Comparison of ENCODE assay signal across 17 cellular contexts in genomic region chr6:25057121-25057520, GRCh38.
DNase-seq lines count a peak whose midpoint lies in the region; ATAC-seq and TF ChIP-seq lines count a peak whose summit lies in the region.
"Had no signal": no experiment of that assay in that cellular context is flagged by ENCODE, and none has a peak within 500 bp of the region (broad histone marks: within the 10 kb centered on the region; RNA-seq: fewer than 3 reads in every experiment).

No MANE protein-coding gene starts in this region.

- peaks cover 1% of the 10 kb centered on the region for H3K9me3 ChIP-seq in aorta (ENCODE audit: control insufficient read depth, low read length)

- no peaks in the 10 kb centered on the region for H3K27me3 Mint-ChIP-seq in activated CD4-positive, alpha-beta T cell treated with anti-CD3 and anti-CD28 coated beads for 36 hours
- H3K27me3 Mint-ChIP-seq in activated B cell treated with CpG ODN at 0.5 μM for 24 hours, result no peaks in the 10 kb centered on the region
- no peaks in the 10 kb centered on the region for H3K27me3 Mint-ChIP-seq in memory B cell
- H3K27me3 Mint-ChIP-seq: activated naive CD4-positive, alpha-beta T cell treated with anti-CD3 and anti-CD28 coated beads, Interleukin-2, amount 50 U/mL, for 24 hours had no signal

- no peaks in the 10 kb centered on the region for H3K36me3 ChIP-seq in aorta (ENCODE audit: control insufficient read depth in 1 of 2, insufficient read depth in 2 of 2, low read length in 1 of 2)

- intact Hi-C loops in activated CD4-positive, alpha-beta T cell treated with anti-CD3 and anti-CD28 coated beads for 36 hours (cut with DNase I, micrococcal nuclease), result no loop called here
- intact Hi-C loops in activated B cell treated with CpG ODN at 0.5 μM for 24 hours (cut with micrococcal nuclease) (no loop called here), aorta (cut with DNase I) (no loop called here)

- H3K27me3 ChIP-seq in aorta (ENCODE audit: control insufficient read depth in 1 of 2, insufficient read depth in 2 of 2, low read length in 1 of 2), result peaks cover 0 to 2% of the 10 kb centered on the region in 2 donors

- no peak for ATAC-seq in activated CD4-positive, alpha-beta T cell treated with anti-CD3 and anti-CD28 coated beads for 36 hours
- ATAC-seq in activated B cell treated with CpG ODN at 0.5 μM for 24 hours (ENCODE audit: low read depth) (no peak), memory B cell (ENCODE audit: low read depth) (no peak), aorta (ENCODE audit: low FRiP score) (no peak)
- ATAC-seq: PC-3 had no signal

- no peaks in the 10 kb centered on the region for H3K4me1 ChIP-seq in aorta (ENCODE audit: control insufficient read depth in 1 of 2, insufficient read depth in 2 of 2, low read length in 2 of 2)

- H3K4me3 Mint-ChIP-seq in activated CD4-positive, alpha-beta T cell treated with anti-CD3 and anti-CD28 coated beads for 36 hours, result no peak overlapping the region
- H3K4me3 Mint-ChIP-seq in activated B cell treated with CpG ODN at 0.5 μM for 24 hours (no peak overlapping the region), memory B cell (no peak overlapping the region)
- H3K4me3 Mint-ChIP-seq: nephron progenitor cell had no signal

- H3K9me3 Mint-ChIP-seq in activated CD4-positive, alpha-beta T cell treated with anti-CD3 and anti-CD28 coated beads for 36 hours (ENCODE audit: low read depth), result peaks cover 5% of the 10 kb centered on the region
- H3K9me3 Mint-ChIP-seq in activated B cell treated with CpG ODN at 0.5 μM for 24 hours, result no peaks in the 10 kb centered on the region
- H3K9me3 Mint-ChIP-seq in memory B cell, result no peaks in the 10 kb centered on the region
- H3K9me3 Mint-ChIP-seq: activated naive CD4-positive, alpha-beta T cell treated with anti-CD3 and anti-CD28 coated beads, Interleukin-2, amount 50 U/mL, for 24 hours had no signal

- H3K4me1 Mint-ChIP-seq in activated CD4-positive, alpha-beta T cell treated with anti-CD3 and anti-CD28 coated beads for 36 hours, result peaks cover 51% of the 10 kb centered on the region
- H3K4me1 Mint-ChIP-seq in activated B cell treated with CpG ODN at 0.5 μM for 24 hours (peaks cover 72% of the 10 kb centered on the region), memory B cell (peaks cover 35% of the 10 kb centered on the region)

- H3K36me3 Mint-ChIP-seq in activated CD4-positive, alpha-beta T cell treated with anti-CD3 and anti-CD28 coated beads for 36 hours (ENCODE audit: low read depth), result peaks cover 5% of the 10 kb centered on the region
- H3K36me3 Mint-ChIP-seq in activated B cell treated with CpG ODN at 0.5 μM for 24 hours (ENCODE audit: low read depth) (no peaks in the 10 kb centered on the region), memory B cell (no peaks in the 10 kb centered on the region)
- H3K36me3 Mint-ChIP-seq: activated naive CD4-positive, alpha-beta T cell treated with anti-CD3 and anti-CD28 coated beads, Interleukin-2, amount 50 U/mL, for 24 hours had no signal

- no peak for TF ChIP-seq CTCF in activated B cell treated with CpG ODN at 0.5 μM for 24 hours (IDR thresholded peaks at IDR 0.05)
- TF ChIP-seq CTCF in coronary artery (IDR thresholded peaks at IDR 0.05), result no peak

- POLR2A ChIA-PET in activated CD4-positive, alpha-beta T cell treated with anti-CD3 and anti-CD28 coated beads for 36 hours (lab: Charles Lee), result no interaction called here
- POLR2A ChIA-PET in activated B cell treated with CpG ODN at 0.5 μM for 24 hours (lab: Charles Lee), result interaction anchor here (0.6 to 2.3 kb wide), 4 partner anchors 10 to 185 kb away, joined by 3 to 29 read pairs (median 5); no protein-coding TSS in a partner anchor

- H3K27ac ChIP-seq in coronary artery (no peak overlapping the region), aorta (ENCODE audit: low read depth in 1 of 2, low read length in 2 of 2) (no peak overlapping the region)

- H3K4me3 ChIP-seq in coronary artery (no peak overlapping the region), aorta (ENCODE audit: low read length in 2 of 2) (no peak overlapping the region)
- H3K4me3 ChIP-seq: lung had no signal

- peak overlapping the region; percentile 80 for H3K27ac Mint-ChIP-seq in activated CD4-positive, alpha-beta T cell treated with anti-CD3 and anti-CD28 coated beads for 36 hours
- H3K27ac Mint-ChIP-seq in activated B cell treated with CpG ODN at 0.5 μM for 24 hours (peak overlapping the region; percentile 92), memory B cell (peak overlapping the region; percentile 98)
- H3K27ac Mint-ChIP-seq: activated naive CD4-positive, alpha-beta T cell treated with anti-CD3 and anti-CD28 coated beads, Interleukin-2, amount 50 U/mL, for 24 hours; nephron progenitor cell had no signal

- no peak for DNase-seq in activated CD4-positive, alpha-beta T cell treated with anti-CD3 and anti-CD28 coated beads for 36 hours
- no peak for DNase-seq in activated CD4-positive, alpha-beta T cell treated with anti-CD3 and anti-CD28 coated beads for 1 hour
- DNase-seq in CD1c-positive myeloid dendritic cell (ENCODE audit: extremely low spot score), result peak; percentile 40
- DNase-seq in activated B cell treated with CpG ODN at 0.5 μM for 24 hours, result no peak
- DNase-seq in memory B cell (ENCODE audit: low spot score in 2 of 2), result no peak
- DNase-seq in coronary artery (ENCODE audit: low spot score), result no peak
- DNase-seq in KBM-7, result no peak
- DNase-seq in aorta, result no peak
- DNase-seq: C1 segment of cervical spinal cord, HCEC 1CT, Kasumi-1, NCI-H1105 treated with DMSO at 0.1 percent for 48 hours, NCI-H526 treated with DMSO at 0.1 percent for 48 hours, nephron progenitor cell, PC-3 had no signal

- 85 to 88% methylated on average over 6 of the region's 6 CpGs for WGBS in aorta, 2 donors

- CTCF ChIA-PET in activated CD4-positive, alpha-beta T cell treated with anti-CD3 and anti-CD28 coated beads for 36 hours (lab: Charles Lee), result interaction anchor here (0.7 to 0.9 kb wide), 2 partner anchors 21 to 360 kb away, joined by 3 to 4 read pairs; no protein-coding TSS in a partner anchor
- CTCF ChIA-PET in activated B cell treated with CpG ODN at 0.5 μM for 24 hours (lab: Charles Lee), result interaction anchor here (1.1 to 2.3 kb wide), 2 partner anchors 13 to 30 kb away, joined by 5 to 21 read pairs; no protein-coding TSS in a partner anchor

- in situ Hi-C loops in KBM-7 (cut with MboI; ENCODE audit: low pct_unique_long_range_greater_than_20kb, low sequenced_read_pairs), result no loop called here
